In genomic region chr4:145805490-145805889, GRCh38 we compare ENCODE assay signal across 11 cellular contexts.
DNase-seq lines count a peak whose midpoint lies in the region; ATAC-seq and TF ChIP-seq lines count a peak whose summit lies in the region.
"Had no signal": no experiment of that assay in that cellular context is flagged by ENCODE, and none has a peak within 500 bp of the region (broad histone marks: within the 10 kb centered on the region; RNA-seq: fewer than 3 reads in every experiment).

No MANE protein-coding gene starts in this region.

- H3K4me2 ChIP-seq in trophoblast cell (ENCODE audit: low read length), result peak overlapping the region; percentile 2

- DNase-seq in HFFc6 (no peak), heart right ventricle (peak; percentile 27 to 62), trophoblast cell (peak; percentile 14 to 43), NCI-H1436 (lab: John Stamatoyannopoulos, UW) (no peak)
- DNase-seq in activated T-helper 1 cell treated with anti-CD3 and anti-CD28 coated beads, Interleukin-12 subunit alpha, Interleukin-12 subunit beta, Interleukin-2, Interleukin-4 antibody, amounts not matched to agents 30 ng/mL and 10 ng/mL and 1 ng/mL, durations not matched to agents 14 hours and 24 hours and 36 hours (ENCODE audit: low spot score), result no peak
- no peak for DNase-seq in stimulated activated CD4-positive, alpha-beta T cell treated with anti-CD3 and anti-CD28 coated beads, Interleukin-15, amount 100 ng/mL, for 24 hours
- DNase-seq: DMS 273 treated with DMSO at 0.1 percent for 48 hours; NCI-H146; stimulated activated CD4-positive, alpha-beta T cell treated with anti-CD3 and anti-CD28 coated beads, Interleukin-4, amount 100 ng/mL, for 24 hours had no signal

- no peak overlapping the region for H2AFZ ChIP-seq in trophoblast cell (ENCODE audit: insufficient read depth, low read length, poor library complexity)

- peaks cover 25% of the 10 kb centered on the region for H3K36me3 Mint-ChIP-seq in HFFc6 (ENCODE audit: low read depth)
- H3K36me3 Mint-ChIP-seq in activated T-helper 1 cell treated with anti-CD3 and anti-CD28 coated beads, Interleukin-12 subunit alpha, Interleukin-12 subunit beta, Interleukin-2, Interleukin-4 antibody, amounts not matched to agents 30 ng/mL and 10 ng/mL and 1 ng/mL, durations not matched to agents 14 hours and 24 hours and 36 hours (ENCODE audit: low read depth), result peaks cover 26% of the 10 kb centered on the region

- peaks cover 17% of the 10 kb centered on the region for H3K79me1 ChIP-seq in trophoblast cell (ENCODE audit: low read length)

- H3K4me3 Mint-ChIP-seq in HFFc6, result peak overlapping the region; percentile 15; the same call in 1 of the 2 replicates
- H3K4me3 Mint-ChIP-seq in activated T-helper 1 cell treated with anti-CD3 and anti-CD28 coated beads, Interleukin-12 subunit alpha, Interleukin-12 subunit beta, Interleukin-2, Interleukin-4 antibody, amounts not matched to agents 30 ng/mL and 10 ng/mL and 1 ng/mL, durations not matched to agents 14 hours and 24 hours and 36 hours, result no peak overlapping the region

- H2AK5ac ChIP-seq in trophoblast cell (ENCODE audit: low read length), result no peak overlapping the region

- H3K27me3 ChIP-seq in heart right ventricle (no peaks in the 10 kb centered on the region), trophoblast cell (ENCODE audit: insufficient read depth, low read length) (no peaks in the 10 kb centered on the region)
- H3K27me3 ChIP-seq: suprapubic skin had no signal

- no peak overlapping the region for H3K9ac ChIP-seq in trophoblast cell (ENCODE audit: low read length)

- no peak overlapping the region for H4K12ac ChIP-seq in trophoblast cell (ENCODE audit: low read depth, low read length)

- no peak overlapping the region for H2BK120ac ChIP-seq in trophoblast cell (ENCODE audit: insufficient read depth, low read length, poor library complexity)

- no peak overlapping the region for H3K14ac ChIP-seq in trophoblast cell (ENCODE audit: low read length)

- H3K4ac ChIP-seq in trophoblast cell (ENCODE audit: low read depth, low read length), result no peak overlapping the region

- H3K27ac Mint-ChIP-seq in HFFc6, result peak overlapping the region; percentile 56
- H3K27ac Mint-ChIP-seq in activated T-helper 1 cell treated with anti-CD3 and anti-CD28 coated beads, Interleukin-12 subunit alpha, Interleukin-12 subunit beta, Interleukin-2, Interleukin-4 antibody, amounts not matched to agents 30 ng/mL and 10 ng/mL and 1 ng/mL, durations not matched to agents 14 hours and 24 hours and 36 hours, result peak overlapping the region; percentile 52

- WGBS in heart right ventricle, 2 donors, result 40 to 42% methylated on average over 5 of the region's 5 CpGs
- WGBS in trophoblast cell (ENCODE audit: extremely low coverage, insufficient coverage, insufficient read length), result no CpG with 5 or more reads among the region's 5 CpGs

- H3K27ac ChIP-seq in heart right ventricle, result peak overlapping the region in 8 of 10 donors; percentile 2 to 78 (median 57)
- peak overlapping the region; percentile 81 for H3K27ac ChIP-seq in trophoblast cell (ENCODE audit: low read depth, low read length)
- H3K27ac ChIP-seq: suprapubic skin had no signal

- H3K4me1 ChIP-seq in heart right ventricle, result peaks cover 0 to 50% (median 42%) of the 10 kb centered on the region in 9 donors
- H3K4me1 ChIP-seq in trophoblast cell (ENCODE audit: control insufficient read depth in 1 of 2, insufficient read depth in 2 of 2, low read length in 2 of 2), result peaks cover 4 to 13% of the 10 kb centered on the region in 2 experiments

- H3K4me3 ChIP-seq in heart right ventricle (no peak overlapping the region), trophoblast cell (ENCODE audit: low read depth, low read length) (no peak overlapping the region)
- H3K4me3 ChIP-seq: suprapubic skin had no signal

- TF ChIP-seq CTCF in HFFc6 (IDR thresholded peaks at IDR 0.05), result no peak
- no peak for TF ChIP-seq CTCF in heart right ventricle (IDR thresholded peaks at IDR 0.05)

- H2BK5ac ChIP-seq in trophoblast cell (ENCODE audit: low read depth, low read length, poor library complexity), result no peak overlapping the region

- H3K9me3 Mint-ChIP-seq in HFFc6, result peaks cover 15% of the 10 kb centered on the region
- peaks cover 22% of the 10 kb centered on the region for H3K9me3 Mint-ChIP-seq in activated T-helper 1 cell treated with anti-CD3 and anti-CD28 coated beads, Interleukin-12 subunit alpha, Interleukin-12 subunit beta, Interleukin-2, Interleukin-4 antibody, amounts not matched to agents 30 ng/mL and 10 ng/mL and 1 ng/mL, durations not matched to agents 14 hours and 24 hours and 36 hours

- no peak overlapping the region for H4K91ac ChIP-seq in trophoblast cell (ENCODE audit: low read depth, low read length)

- H3K27me3 Mint-ChIP-seq in HFFc6 (ENCODE audit: insufficient read depth), result no peaks in the 10 kb centered on the region; the same call in 1 of the 2 replicates
- no peaks in the 10 kb centered on the region for H3K27me3 Mint-ChIP-seq in activated T-helper 1 cell treated with anti-CD3 and anti-CD28 coated beads, Interleukin-12 subunit alpha, Interleukin-12 subunit beta, Interleukin-2, Interleukin-4 antibody, amounts not matched to agents 30 ng/mL and 10 ng/mL and 1 ng/mL, durations not matched to agents 14 hours and 24 hours and 36 hours (ENCODE audit: insufficient read depth)

- no peaks in the 10 kb centered on the region for H3K79me2 ChIP-seq in trophoblast cell (ENCODE audit: control insufficient read depth, insufficient read depth, low read length, poor library complexity)

- ATAC-seq in heart right ventricle, result peak; percentile 50 to 89 (median 76)
- ATAC-seq in HG02981 (IDR thresholded peaks at IDR 0.05; ENCODE audit: unreplicated experiment), result no peak

- no peak overlapping the region for H3K23ac ChIP-seq in trophoblast cell (ENCODE audit: low read length)

- no peak overlapping the region for H2BK12ac ChIP-seq in trophoblast cell (ENCODE audit: low read length)

- no peak overlapping the region for H4K8ac ChIP-seq in trophoblast cell (ENCODE audit: low read depth, low read length)

- H3K36me3 ChIP-seq in heart right ventricle (no peaks in the 10 kb centered on the region), trophoblast cell (ENCODE audit: control insufficient read depth in 1 of 2, insufficient read depth in 2 of 2, low read length in 2 of 2) (peaks cover 0 to 2% of the 10 kb centered on the region in 2 experiments)
- H3K36me3 ChIP-seq: suprapubic skin had no signal

- intact Hi-C loops in activated T-helper 1 cell treated with anti-CD3 and anti-CD28 coated beads, Interleukin-12 subunit alpha, Interleukin-12 subunit beta, Interleukin-2, Interleukin-4 antibody, amounts not matched to agents 30 ng/mL and 10 ng/mL and 1 ng/mL, durations not matched to agents 14 hours and 24 hours and 36 hours (cut with micrococcal nuclease), result no loop called here
- intact Hi-C loops in heart right ventricle (cut with DNase I), result loop anchor here in 5 of 10 donors (5.0 to 10.0 kb wide), 3 partner anchors 68 to 181 kb away; no protein-coding TSS in a partner anchor

- no peak overlapping the region for H3K18ac ChIP-seq in trophoblast cell (ENCODE audit: low read length)

- peaks cover 79% of the 10 kb centered on the region for H3K4me1 Mint-ChIP-seq in HFFc6 (ENCODE audit: low read depth)
- H3K4me1 Mint-ChIP-seq in activated T-helper 1 cell treated with anti-CD3 and anti-CD28 coated beads, Interleukin-12 subunit alpha, Interleukin-12 subunit beta, Interleukin-2, Interleukin-4 antibody, amounts not matched to agents 30 ng/mL and 10 ng/mL and 1 ng/mL, durations not matched to agents 14 hours and 24 hours and 36 hours (ENCODE audit: low read depth), result peaks cover 49% of the 10 kb centered on the region

- H3K9me3 ChIP-seq in heart right ventricle (peaks cover 0 to 15% (median 6%) of the 10 kb centered on the region in 11 donors), trophoblast cell (ENCODE audit: insufficient read depth, low read depth, low read length) (peaks cover 2% of the 10 kb centered on the region)

Comparison
In these comparisons a context has a peak if more than half of its experiments do, and no peak if none do; other contexts are left out.
1. DNase-seq: peak in heart right ventricle (2 of 2) and trophoblast cell (2 of 2); none in HFFc6 (single experiment), activated T-helper 1 cell treated with anti-CD3 and anti-CD28 coated beads, Interleukin-12 subunit alpha, Interleukin-12 subunit beta, Interleukin-2, Interleukin-4 antibody, amounts not matched to agents 30 ng/mL and 10 ng/mL and 1 ng/mL, durations not matched to agents 14 hours and 24 hours and 36 hours (single experiment), NCI-H1436 (single experiment) and stimulated activated CD4-positive, alpha-beta T cell treated with anti-CD3 and anti-CD28 coated beads, Interleukin-15, amount 100 ng/mL, for 24 hours (single experiment).